Comparison of ENCODE assay signal across 9 cellular contexts in the genomic region with DNA sequence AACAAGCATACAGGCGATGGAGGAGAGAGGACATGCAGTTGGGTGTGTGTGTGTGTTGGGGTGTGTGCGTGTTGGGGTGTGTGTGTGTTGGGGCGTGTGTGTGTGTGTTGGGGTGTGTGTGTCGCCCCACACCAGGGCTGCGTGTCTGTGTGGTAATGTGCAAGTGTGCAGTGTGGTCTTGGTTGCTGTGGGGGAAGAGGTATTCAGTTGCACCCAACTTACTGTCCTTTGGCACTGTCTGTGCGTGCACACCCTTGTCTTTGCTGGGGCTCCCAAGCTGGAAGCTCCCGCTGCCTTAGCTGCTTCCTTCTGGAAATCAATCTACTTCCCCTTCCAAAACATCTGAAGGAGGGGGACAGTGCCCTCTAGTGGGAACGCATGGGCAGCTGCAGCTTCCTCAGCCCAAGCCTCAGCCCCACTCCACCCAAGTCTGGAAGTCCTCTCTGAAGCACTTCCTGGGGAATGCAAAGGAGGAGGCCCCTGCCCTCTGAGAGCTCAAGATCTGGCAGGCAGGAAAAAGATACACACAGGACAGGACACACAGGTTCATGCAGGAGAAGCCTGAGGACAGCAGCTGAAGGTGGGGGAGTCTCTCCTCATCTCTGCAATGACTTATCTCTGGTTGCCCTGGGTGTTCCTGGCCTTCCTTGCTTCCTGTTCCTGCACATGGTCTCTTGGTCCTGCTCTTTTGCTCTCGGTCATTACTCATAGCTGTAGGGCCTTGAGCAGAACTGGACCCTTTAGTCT. TPM values are rescaled to one million over a fixed set of nuclear protein-coding genes. Genes with fewer than 3 reads are reported as not detected.
DNase-seq lines count a peak whose midpoint lies in the region; ATAC-seq, FAIRE-seq and TF ChIP-seq lines count a peak whose summit lies in the region.
"Had no signal": no experiment of that assay in that cellular context is flagged by ENCODE, and none has a peak within 500 bp of the region (broad histone marks: within the 10 kb centered on the region; RNA-seq: fewer than 3 reads in every experiment).

No MANE protein-coding gene starts in this region.

- peaks cover 23% of the 10 kb centered on the region for H3K4me1 Mint-ChIP-seq in glutamatergic neuron (ENCODE audit: low read depth, unreplicated experiment)

- H4K91ac ChIP-seq in trophoblast cell (ENCODE audit: low read depth, low read length), result no peak overlapping the region

- H3K4ac ChIP-seq in trophoblast cell (ENCODE audit: low read depth, low read length), result no peak overlapping the region

- peak overlapping the region; percentile 33 for H3K4me3 Mint-ChIP-seq in glutamatergic neuron (ENCODE audit: unreplicated experiment)
- H3K4me3 Mint-ChIP-seq: activated naive CD8-positive, alpha-beta T cell had no signal

- peaks cover 25% of the 10 kb centered on the region for H3K27me3 Mint-ChIP-seq in glutamatergic neuron (ENCODE audit: unreplicated experiment)
- H3K27me3 Mint-ChIP-seq: activated naive CD8-positive, alpha-beta T cell had no signal

- 100% methylated on average over 2 of the region's 9 CpGs for WGBS in trophoblast cell (ENCODE audit: extremely low coverage, insufficient coverage, insufficient read length)

- H3K79me1 ChIP-seq in trophoblast cell (ENCODE audit: low read length), result no peaks in the 10 kb centered on the region

- no peak overlapping the region for H3K14ac ChIP-seq in trophoblast cell (ENCODE audit: low read length)

- no peaks in the 10 kb centered on the region for H3K79me2 ChIP-seq in trophoblast cell (ENCODE audit: control insufficient read depth, insufficient read depth, low read length, poor library complexity)

- no peaks in the 10 kb centered on the region for H3K9me3 ChIP-seq in RWPE2 (ENCODE audit: severe bottlenecking)
- no peaks in the 10 kb centered on the region for H3K9me3 ChIP-seq in trophoblast cell (ENCODE audit: insufficient read depth, low read depth, low read length)

- peaks cover 8% of the 10 kb centered on the region for H3K36me3 Mint-ChIP-seq in glutamatergic neuron (ENCODE audit: unreplicated experiment)

- no peak overlapping the region for H3K23ac ChIP-seq in trophoblast cell (ENCODE audit: low read length)

- ATAC-seq in RWPE2 (ENCODE audit: low read depth), result peak; percentile 63
- no peak for ATAC-seq in HG02870 (IDR thresholded peaks at IDR 0.05; ENCODE audit: unreplicated experiment)

- H2AFZ ChIP-seq in trophoblast cell (ENCODE audit: insufficient read depth, low read length, poor library complexity), result no peak overlapping the region

- H3K9me3 Mint-ChIP-seq in glutamatergic neuron (ENCODE audit: unreplicated experiment), result peaks cover 8% of the 10 kb centered on the region

- peak overlapping the region; percentile 57 for H3K27ac Mint-ChIP-seq in glutamatergic neuron (ENCODE audit: unreplicated experiment)
- H3K27ac Mint-ChIP-seq: activated naive CD8-positive, alpha-beta T cell had no signal

- H3K36me3 ChIP-seq in RWPE2 (ENCODE audit: low read depth) (no peaks in the 10 kb centered on the region), trophoblast cell (ENCODE audit: control insufficient read depth in 1 of 2, insufficient read depth in 2 of 2, low read length in 2 of 2) (no peaks in the 10 kb centered on the region)

- FAIRE-seq in urothelium cell line (lab: Jason Lieb, UNC), result peak; percentile 68

- H2AK5ac ChIP-seq in trophoblast cell (ENCODE audit: low read length), result no peak overlapping the region

- H4K8ac ChIP-seq in trophoblast cell (ENCODE audit: low read depth, low read length), result peak overlapping the region; percentile 35

- H3K4me1 ChIP-seq in RWPE2 (ENCODE audit: insufficient read depth, poor library complexity, severe bottlenecking) (no peaks in the 10 kb centered on the region), trophoblast cell (ENCODE audit: control insufficient read depth in 1 of 2, insufficient read depth in 2 of 2, low read length in 2 of 2) (peaks cover 2 to 4% of the 10 kb centered on the region in 2 experiments)

- peak; percentile 67 for DNase-seq in DMS79 treated with DMSO at 0.1 percent for 48 hours (lab: John Stamatoyannopoulos, UW)
- DNase-seq in LNCaP clone FGC (ENCODE audit: low read depth), result peak; percentile 51
- peak; percentile 69 for DNase-seq in RWPE2 (ENCODE audit: low spot score)
- peak; percentile 20 to 50 (median 22) for DNase-seq in activated naive CD4-positive, alpha-beta T cell (lab: John Stamatoyannopoulos, UW)
- DNase-seq in glutamatergic neuron, result peak; percentile 83
- DNase-seq in trophoblast cell, result peak; percentile 81 to 89
- peak; percentile 71 for DNase-seq in urothelium cell line (ENCODE audit: low spot score)

- H3K4me3 ChIP-seq in LNCaP clone FGC (ENCODE audit: low read depth, low read length) (no peak overlapping the region), RWPE2 (ENCODE audit: severe bottlenecking) (no peak overlapping the region), trophoblast cell (ENCODE audit: low read depth, low read length) (no peak overlapping the region)

- no peak overlapping the region for H2BK5ac ChIP-seq in trophoblast cell (ENCODE audit: low read depth, low read length, poor library complexity)

- no peak overlapping the region for H3K27ac ChIP-seq in RWPE2 (ENCODE audit: poor library complexity, severe bottlenecking)
- H3K27ac ChIP-seq in trophoblast cell (ENCODE audit: low read depth, low read length), result no peak overlapping the region

- no peak overlapping the region for H2BK120ac ChIP-seq in trophoblast cell (ENCODE audit: insufficient read depth, low read length, poor library complexity)

- H3K9ac ChIP-seq in trophoblast cell (ENCODE audit: low read length), result no peak overlapping the region

- H2BK12ac ChIP-seq in trophoblast cell (ENCODE audit: low read length), result no peak overlapping the region

- TF ChIP-seq CTCF in LNCaP clone FGC (IDR thresholded peaks at IDR 0.05; ENCODE audit: control insufficient read depth, extremely low read depth, insufficient read depth) (peak; percentile 98), RWPE2 (IDR thresholded peaks at IDR 0.05; ENCODE audit: poor library complexity, severe bottlenecking) (peak; percentile 91), glutamatergic neuron (IDR thresholded peaks at IDR 0.05; ENCODE audit: partially characterized antibody, unreplicated experiment) (peak; percentile 85)

- no peak overlapping the region for H3K18ac ChIP-seq in trophoblast cell (ENCODE audit: low read length)

- H3K4me2 ChIP-seq in trophoblast cell (ENCODE audit: low read length), result no peak overlapping the region

- no peaks in the 10 kb centered on the region for H3K27me3 ChIP-seq in RWPE2 (ENCODE audit: insufficient read depth, poor library complexity, severe bottlenecking)
- H3K27me3 ChIP-seq in trophoblast cell (ENCODE audit: insufficient read depth, low read length), result no peaks in the 10 kb centered on the region

- no peak overlapping the region for H4K12ac ChIP-seq in trophoblast cell (ENCODE audit: low read depth, low read length)

RNA-seq across cellular contexts. Expression of a gene that starts 13.1 kb away (rescaled TPM):
- total RNA-seq in glutamatergic neuron (ENCODE audit: unreplicated experiment), result 451 TPM
- polyA plus RNA-seq in trophoblast cell (2013), result 0.44 and 0.62 TPM in 2 replicates

RNA-seq across cellular contexts. Expression of a gene that starts 14.7 kb away (rescaled TPM):
- 152 TPM for total RNA-seq in glutamatergic neuron (ENCODE audit: unreplicated experiment)
- 42.7 and 44.2 TPM in 2 replicates for polyA plus RNA-seq in trophoblast cell (2013)

RNA-seq across cellular contexts. Expression of a gene that starts 33.3 kb away (rescaled TPM):
- 0.81 TPM for total RNA-seq in glutamatergic neuron (ENCODE audit: unreplicated experiment)
- 0.07 and 0.10 TPM in 2 replicates for polyA plus RNA-seq in trophoblast cell (2013)

RNA-seq across cellular contexts. Expression of a gene that starts 41.5 kb away (rescaled TPM):
- total RNA-seq in glutamatergic neuron (ENCODE audit: unreplicated experiment), result 23.3 TPM
- 66.2 and 68.0 TPM in 2 replicates for polyA plus RNA-seq in trophoblast cell (2013)

RNA-seq across cellular contexts. Expression of a gene that starts 45.2 kb away (rescaled TPM):
- total RNA-seq in glutamatergic neuron (ENCODE audit: unreplicated experiment), result 47.1 TPM
- 34.8 and 37.0 TPM in 2 replicates for polyA plus RNA-seq in trophoblast cell (2013)

Comparison
In these comparisons a context has a peak if more than half of its experiments do, and no peak if none do; other contexts are left out.
1. DNase-seq: peak in every context shown above with its lines; median percentile 85 in trophoblast cell; 83 in glutamatergic neuron; 71 in urothelium cell line; 69 in RWPE2; 67 in DMS79 treated with DMSO at 0.1 percent for 48 hours; 51 in LNCaP clone FGC; 22 in activated naive CD4-positive, alpha-beta T cell.